ENCODE assay signal across 4 cellular contexts in the genomic region with DNA sequence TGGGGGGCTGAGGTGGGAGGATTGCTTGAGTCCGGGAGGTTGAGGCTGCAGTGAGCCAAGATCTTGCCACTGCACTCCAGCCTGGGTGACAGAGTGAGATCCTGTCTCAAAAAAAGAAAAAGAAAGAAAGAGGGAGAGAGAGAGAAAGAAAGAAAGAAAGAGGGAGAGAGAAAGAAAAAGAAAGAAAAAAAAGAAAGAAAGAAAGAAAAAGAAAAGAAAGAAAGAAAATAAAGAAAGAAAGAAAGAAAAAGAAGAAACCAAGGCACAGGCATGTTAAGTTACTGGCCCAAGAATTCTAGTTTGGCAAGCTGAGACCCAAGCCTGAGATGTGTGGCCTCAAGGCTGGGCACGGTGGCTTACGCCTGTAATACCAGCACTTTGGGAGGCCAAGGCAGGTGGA. TPM values are rescaled to one million over a fixed set of nuclear protein-coding genes. Genes with fewer than 3 reads are reported as not detected.
"Had no signal": no experiment of that assay in that cellular context is flagged by ENCODE, and none has a peak within 500 bp of the region (broad histone marks: within the 10 kb centered on the region; RNA-seq: fewer than 3 reads in every experiment).

No MANE protein-coding gene starts in this region.

RNA-seq across cellular contexts. Expression of gene BMP8B, which starts 34.8 kb away (rescaled TPM):
- total RNA-seq: smooth muscle cell had no signal

RNA-seq across cellular contexts. Expression of gene OXCT2, which starts 52.3 kb away (rescaled TPM):
- total RNA-seq: progenitor cell of endocrine pancreas, skeletal muscle tissue, smooth muscle cell had no signal
- polyA plus RNA-seq: neural cell, smooth muscle cell had no signal
